Comparison of ENCODE assay signal across 9 cellular contexts in the genomic region with DNA sequence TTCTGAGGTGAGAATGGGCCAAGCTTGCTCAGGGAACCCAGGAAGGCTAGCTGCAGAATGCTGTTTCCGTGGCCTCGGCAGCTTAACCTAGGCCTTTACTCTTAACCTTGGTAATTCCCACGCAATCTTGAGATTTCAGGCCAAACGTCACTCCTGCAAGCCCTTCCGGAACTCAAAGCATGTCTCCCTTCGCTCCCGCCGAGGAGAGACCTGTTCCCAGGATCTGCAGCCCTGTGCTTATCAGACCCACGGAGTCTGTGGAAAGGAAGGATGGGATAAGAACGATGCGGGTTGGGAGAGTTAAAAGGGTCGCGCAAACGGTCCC. TPM values are rescaled to one million over a fixed set of nuclear protein-coding genes. Genes with fewer than 3 reads are reported as not detected.
A peak's percentile ranks its signal among the peaks of the same experiment; 100 is the strongest.
DNase-seq lines count a peak whose midpoint lies in the region; ATAC-seq and TF ChIP-seq lines count a peak whose summit lies in the region.
"Had no signal": no experiment of that assay in that cellular context is flagged by ENCODE, and none has a peak within 500 bp of the region (broad histone marks: within the 10 kb centered on the region; RNA-seq: fewer than 3 reads in every experiment).

No MANE protein-coding gene starts in this region.

- H3K27me3 ChIP-seq in OCI-LY1 (ENCODE audit: insufficient read depth, low read length) (no peaks in the 10 kb centered on the region), endodermal cell (ENCODE audit: control insufficient read depth, insufficient read depth, low read length, poor library complexity, severe bottlenecking) (no peaks in the 10 kb centered on the region)

- peak overlapping the region; percentile 64 for H3K4me2 ChIP-seq in OCI-LY1 (ENCODE audit: low read length)

- H3K27ac ChIP-seq in OCI-LY1 (ENCODE audit: low read depth, low read length, poor library complexity, severe bottlenecking): no peak overlapping the region
- H3K27ac ChIP-seq in endodermal cell (ENCODE audit: low read depth, low read length): no peak overlapping the region

- no peak for DNase-seq in AG10803 (ENCODE audit: low read depth)
- DNase-seq in endodermal cell: no peak
- no peak for DNase-seq in germinal center (ENCODE audit: low spot score)
- no peak for DNase-seq in NCI-H345 treated with DMSO at 0.1 percent for 48 hours (lab: John Stamatoyannopoulos, UW; ENCODE audit: unreplicated experiment)

- ATAC-seq in GM19397 (IDR thresholded peaks at IDR 0.05; ENCODE audit: unreplicated experiment) (no peak), GM18868 (IDR thresholded peaks at IDR 0.05; ENCODE audit: unreplicated experiment) (no peak)
- ATAC-seq: K562 had no signal

- H3K36me3 Mint-ChIP-seq in endodermal cell (ENCODE audit: low read depth) (peaks cover 1% of the 10 kb centered on the region), nephron (ENCODE audit: low read depth) (no peaks in the 10 kb centered on the region)

- H3K27me3 Mint-ChIP-seq in endodermal cell (ENCODE audit: insufficient read depth) (peaks cover 36% of the 10 kb centered on the region), nephron (ENCODE audit: low read depth) (peaks cover 3% of the 10 kb centered on the region)

- H3K4me1 Mint-ChIP-seq in endodermal cell (peaks cover 3% of the 10 kb centered on the region), nephron (no peaks in the 10 kb centered on the region)

- H3K4me3 Mint-ChIP-seq in endodermal cell (peak overlapping the region; percentile 59), nephron (peak overlapping the region in 2 of 3 experiments; percentile 44 to 52)

- no peaks in the 10 kb centered on the region for H4K20me1 ChIP-seq in OCI-LY1 (ENCODE audit: insufficient read depth, low read length)

- H3K9me2 ChIP-seq in OCI-LY1 (ENCODE audit: low read depth, low read length): no peaks in the 10 kb centered on the region

- H3K27ac Mint-ChIP-seq in endodermal cell: no peak overlapping the region
- H3K27ac Mint-ChIP-seq in nephron: no peak overlapping the region

- H3K4me1 ChIP-seq in OCI-LY1 (ENCODE audit: insufficient read depth, low read length, severe bottlenecking) (peaks cover 15% of the 10 kb centered on the region), endodermal cell (ENCODE audit: control insufficient read depth, insufficient read depth, low read length) (no peaks in the 10 kb centered on the region)

- H3K9me3 Mint-ChIP-seq in endodermal cell (peaks cover 28% of the 10 kb centered on the region), nephron (peaks cover 3% of the 10 kb centered on the region)

- no peaks in the 10 kb centered on the region for H3K79me2 ChIP-seq in OCI-LY1 (ENCODE audit: insufficient read depth, low read length)

- H2AFZ ChIP-seq in OCI-LY1 (ENCODE audit: low read length): peak overlapping the region; percentile 13; the same call in 1 of the 2 replicates

- H3K9ac ChIP-seq in OCI-LY1 (ENCODE audit: low read length) (no peak overlapping the region), endodermal cell (ENCODE audit: extremely low read depth, low read length, poor library complexity, severe bottlenecking) (no peak overlapping the region)

- WGBS in endodermal cell (ENCODE audit: insufficient coverage in 1 of 2, insufficient read length in 1 of 2), 2 experiments: 96% methylated on average over 14 of the region's 14 CpGs

- peak overlapping the region; percentile 84 for H3K4me3 ChIP-seq in AG10803 (ENCODE audit: low read length)
- H3K4me3 ChIP-seq in OCI-LY1 (ENCODE audit: low read depth, low read length, poor library complexity, severe bottlenecking): peak overlapping the region; percentile 60
- no peak overlapping the region for H3K4me3 ChIP-seq in endodermal cell (ENCODE audit: low read length)
- H3K4me3 ChIP-seq: K562 had no signal

- no peaks in the 10 kb centered on the region for H3F3A ChIP-seq in OCI-LY1 (ENCODE audit: insufficient read depth, low read length)

- H3K36me3 ChIP-seq in OCI-LY1 (ENCODE audit: insufficient read depth, low read length) (no peaks in the 10 kb centered on the region; the same call in 1 of the 2 replicates), endodermal cell (ENCODE audit: control insufficient read depth, insufficient read depth, low read length) (no peaks in the 10 kb centered on the region)

- H3K9me3 ChIP-seq in OCI-LY1 (ENCODE audit: low read length) (0 out of 2 replicates have a peak, but pooled peaks cover 3% of the 10 kb centered on the region), endodermal cell (ENCODE audit: control insufficient read depth, low read length) (peaks cover 7% of the 10 kb centered on the region)

- no peak for TF ChIP-seq CTCF in AG10803 (conservative IDR thresholded peaks at IDR 0.05; ENCODE audit: low read length)
- TF ChIP-seq CTCF in OCI-LY1 (IDR thresholded peaks at IDR 0.05; ENCODE audit: low read length): no peak
- TF ChIP-seq CTCF in endodermal cell (conservative IDR thresholded peaks at IDR 0.05): no peak
- TF ChIP-seq CTCF in nephron (IDR thresholded peaks at IDR 0.05; ENCODE audit: unreplicated experiment in 3 of 3): no peak

RNA-seq across cellular contexts. Expression of a gene that starts 0.5 kb away (rescaled TPM):
- 1 to 10 TPM in 1 of 2 donors, under 1 TPM in 1; 0.09 to 1.3 TPM for total RNA-seq in endodermal cell
- polyA plus RNA-seq in endodermal cell (2013, experiment 1 of 2): 0.07 TPM
- polyA plus RNA-seq in endodermal cell (2013, experiment 2 of 2): 0.21 TPM
- polyA plus RNA-seq: K562 had no signal

RNA-seq across cellular contexts. Expression of a gene that starts 33.9 kb away (rescaled TPM):
- total RNA-seq in endodermal cell: 10 to 100 TPM; 27.2 to 32.1 TPM
- polyA plus RNA-seq in endodermal cell (2013, experiment 1 of 2): 27.0 TPM
- polyA plus RNA-seq in endodermal cell (2013, experiment 2 of 2): 28.5 TPM

RNA-seq across cellular contexts. Expression of a gene that starts 38.1 kb away (rescaled TPM):
- under 1 TPM; 0.13 TPM for total RNA-seq in endodermal cell
- polyA plus RNA-seq in endodermal cell (2013, experiment 1 of 2): 0.04 TPM
- polyA plus RNA-seq in endodermal cell (2013, experiment 2 of 2): 0.04 TPM

RNA-seq across cellular contexts. Expression of a gene that starts 42.5 kb away (rescaled TPM):
- under 1 TPM in 1 of 2 donors, not detected in 1; 0.13 TPM for total RNA-seq in endodermal cell
- 0.11 TPM for polyA plus RNA-seq in endodermal cell (2013, experiment 1 of 2)
- 0.12 TPM for polyA plus RNA-seq in endodermal cell (2013, experiment 2 of 2)
- total RNA-seq: K562 had no signal
